9 cellular contexts compared by ENCODE assay signal in genomic region chr9:2013688-2014087, GRCh38. TPM values are rescaled to one million over a fixed set of nuclear protein-coding genes. Genes with fewer than 3 reads are reported as not detected.
DNase-seq lines count a peak whose midpoint lies in the region; ATAC-seq and TF ChIP-seq lines count a peak whose summit lies in the region.
"Had no signal": no experiment of that assay in that cellular context is flagged by ENCODE, and none has a peak within 500 bp of the region (broad histone marks: within the 10 kb centered on the region; RNA-seq: fewer than 3 reads in every experiment).

No MANE protein-coding gene starts in this region.

- TF ChIP-seq CTCF in GM12864 (IDR thresholded peaks at IDR 0.05; ENCODE audit: low read depth, low read length, missing control alignments) (no peak), esophagus squamous epithelium (IDR thresholded peaks at IDR 0.05) (no peak), sigmoid colon (IDR thresholded peaks at IDR 0.05) (no peak)

- H3K9me3 ChIP-seq in SJCRH30 (replicated peaks) (no peaks in the 10 kb centered on the region), esophagus squamous epithelium (no peaks in the 10 kb centered on the region), sigmoid colon (no peaks in the 10 kb centered on the region)

- intact Hi-C loops in esophagus squamous epithelium (cut with DNase I) (no loop called here), sigmoid colon (cut with DNase I) (loop anchor here (10.0 kb wide), 4 partner anchors 221 to 1511 kb away; partner anchors contain the start of genes PUM3 and RFX3)

- TF ChIP-seq POLR2A in esophagus squamous epithelium (IDR thresholded peaks at IDR 0.05), result no peak
- no peak for TF ChIP-seq POLR2A in sigmoid colon (IDR thresholded peaks at IDR 0.05)

- H3K36me3 ChIP-seq in SJCRH30 (no peaks in the 10 kb centered on the region), esophagus squamous epithelium (no peaks in the 10 kb centered on the region), sigmoid colon (no peaks in the 10 kb centered on the region)

- H3K4me1 ChIP-seq in SJCRH30, result 0 out of 2 replicates have a peak, but pooled peaks cover 1% of the 10 kb centered on the region
- H3K4me1 ChIP-seq in esophagus squamous epithelium, result peaks cover 6 to 23% (median 7%) of the 10 kb centered on the region in 3 donors
- peaks cover 0 to 21% (median 14%) of the 10 kb centered on the region in 4 donors for H3K4me1 ChIP-seq in sigmoid colon

- 43 to 49% methylated on average over 2 of the region's 2 CpGs for WGBS in esophagus squamous epithelium, 2 donors
- 69 to 70% methylated on average over 2 of the region's 2 CpGs for WGBS in sigmoid colon, 2 donors

- TF ChIP-seq EP300 in sigmoid colon (IDR thresholded peaks at IDR 0.05), result no peak

- H3K27ac ChIP-seq in SJCRH30 (no peak overlapping the region), esophagus squamous epithelium (peak overlapping the region; percentile 97 to 99 (median 98)), sigmoid colon (peak overlapping the region; percentile 96 to 98 (median 96))

- H3K4me3 ChIP-seq in GM12864 (ENCODE audit: low read depth, low read length) (peak overlapping the region; percentile 98; the same call in 1 of the 2 replicates), SJCRH30 (peak overlapping the region; percentile 73), esophagus squamous epithelium (peak overlapping the region in 3 of 4 donors; percentile 76 to 89 (median 89)), sigmoid colon (peak overlapping the region in 2 of 4 donors; percentile 89)

- H3K27me3 ChIP-seq in SJCRH30 (no peaks in the 10 kb centered on the region), esophagus squamous epithelium (no peaks in the 10 kb centered on the region), sigmoid colon (no peaks in the 10 kb centered on the region)

- DNase-seq in GM12864 (ENCODE audit: low read depth), result no peak
- DNase-seq in SJCRH30, result no peak
- no peak for DNase-seq in esophagus squamous epithelium (lab: John Stamatoyannopoulos, UW)
- no peak for DNase-seq in sigmoid colon
- no peak for DNase-seq in dermis blood vessel endothelial cell
- DNase-seq in islet precursor cell, result no peak
- DNase-seq: NCI-H2081 treated with DMSO at 0.1 percent for 48 hours had no signal

- ATAC-seq in HG03439 (IDR thresholded peaks at IDR 0.05; ENCODE audit: unreplicated experiment) (no peak), GM21360 (IDR thresholded peaks at IDR 0.05; ENCODE audit: unreplicated experiment) (no peak)

RNA-seq across cellular contexts. Expression of gene SMARCA2, which starts 1.5 kb away (rescaled TPM):
- total RNA-seq in SJCRH30 (2014; rRNA removed; shearing (Covaris generic)), result 45.1 and 64.7 TPM in 2 replicates
- 10 to 100 TPM; 51.0 to 93.3 (median 64.1) TPM for total RNA-seq in esophagus squamous epithelium
- 100 to 1,000 TPM in 1 of 4 donors, 10 to 100 TPM in 3; 75.0 to 209 (median 88.9) TPM for total RNA-seq in sigmoid colon
- polyA plus RNA-seq in sigmoid colon, result 10 to 100 TPM; 32.1 to 45.9 (median 42.6) TPM
- total RNA-seq in dermis blood vessel endothelial cell, result 108 and 132 TPM in 2 replicates
